In genomic region chr9:113296247-113296646, GRCh38 we compare ENCODE assay signal across 6 cellular contexts. TPM values are rescaled to one million over a fixed set of nuclear protein-coding genes. Genes with fewer than 3 reads are reported as not detected.
"Had no signal": no experiment of that assay in that cellular context is flagged by ENCODE, and none has a peak within 500 bp of the region (broad histone marks: within the 10 kb centered on the region; RNA-seq: fewer than 3 reads in every experiment).

No MANE protein-coding gene starts in this region.

RNA-seq across cellular contexts. Expression of gene RNF183, which starts 6.9 kb away (rescaled TPM):
- total RNA-seq: M059J, OCI-LY7, PC-3, Right ventricle myocardium superior, SJSA1 had no signal
- polyA plus RNA-seq: SK-N-SH had no signal

RNA-seq across cellular contexts. Expression of gene BSPRY, which starts 53.1 kb away (rescaled TPM):
- total RNA-seq: M059J, SJSA1 had no signal
- polyA plus RNA-seq: SK-N-SH had no signal
